In the genomic region with DNA sequence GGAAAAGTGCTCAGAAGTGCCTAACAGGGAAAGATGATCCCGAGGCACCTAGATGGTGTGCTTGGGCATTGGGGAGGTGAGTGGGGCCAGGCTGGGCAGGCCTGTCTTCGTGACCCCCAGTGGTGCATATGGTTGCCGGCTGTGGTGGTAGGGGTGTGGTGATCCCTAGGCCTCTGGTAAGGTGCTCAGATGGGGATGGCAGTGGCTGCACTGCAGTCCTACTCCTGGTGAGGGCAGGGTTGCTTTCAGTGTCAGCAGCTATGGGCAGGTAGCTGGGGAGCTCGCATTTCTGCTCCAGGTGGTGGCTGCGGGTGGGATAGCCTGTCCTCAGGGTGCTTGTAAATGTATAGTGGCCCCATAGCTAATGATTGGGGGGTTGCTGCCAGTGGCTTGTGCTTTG, we compare ENCODE assay signal across 34 cellular contexts.
"Had no signal": no experiment of that assay in that cellular context is flagged by ENCODE, and none has a peak within 500 bp of the region (broad histone marks: within the 10 kb centered on the region; RNA-seq: fewer than 3 reads in every experiment).

No MANE protein-coding gene starts in this region.

- DNase-seq: activated CD4-positive, alpha-beta memory T cell treated with anti-CD3 and anti-CD28 coated beads for 36 hours; activated CD4-positive, alpha-beta T cell treated with anti-CD3 and anti-CD28 coated beads for 4 hours; activated CD4-positive, alpha-beta T cell treated with anti-CD3 and anti-CD28 coated beads, Interleukin-2, amount 10 ng/mL, durations not matched to agents 24 days and 14 days; activated CD4-positive, alpha-beta T cell treated with anti-CD3 and anti-CD28 coated beads, Interleukin-2, amount 50 U/mL, for 1 hour; activated CD4-positive, alpha-beta T cell treated with anti-CD3 and anti-CD28 coated beads, Interleukin-2, amount 50 U/mL, for 4 hours; activated CD4-positive, CD25-positive, alpha-beta regulatory T cell; activated CD8-positive, alpha-beta memory T cell treated with anti-CD3 and anti-CD28 coated beads, Interleukin-2, amount 50 U/mL, for 4 hours; activated CD8-positive, alpha-beta T cell treated with anti-CD3 and anti-CD28 coated beads for 36 hours; activated effector memory CD4-positive, alpha-beta T cell treated with anti-CD3 and anti-CD28 coated beads, Interleukin-2, amount 50 U/mL, for 16 hours; activated gamma-delta T cell treated with Interleukin-2 at 50 U/mL for 16 hours; activated naive CD4-positive, alpha-beta T cell; activated naive CD4-positive, alpha-beta T cell treated with anti-CD3 and anti-CD28 coated beads for 36 hours; activated naive CD4-positive, alpha-beta T cell treated with anti-CD3 and anti-CD28 coated beads, Interleukin-2, amount 50 U/mL, for 16 hours; activated naive CD8-positive, alpha-beta T cell treated with anti-CD3 and anti-CD28 coated beads for 36 hours; activated T-cell treated with anti-CD3 and anti-CD28 coated beads for 4 hours; activated T-cell treated with anti-CD3 and anti-CD28 coated beads, Interleukin-2, amount 50 U/mL, for 1 hour; activated T-cell treated with anti-CD3 and anti-CD28 coated beads, Interleukin-2, amount 50 U/mL, for 4 hours; activated T-cell treated with anti-CD3 and anti-CD28 coated beads, Interleukin-2, amount 50 U/mL, for 72 hours; adrenal gland; amniotic stem cell; aorta; body of pancreas; brain microvascular endothelial cell; central memory CD4-positive, alpha-beta T cell; T-helper 1 cell; T-helper 2 cell; T-helper 9 cell had no signal

- H3K4me3 ChIP-seq: adrenal gland, body of pancreas, breast epithelium had no signal

- H3K27ac ChIP-seq: adrenal gland, body of pancreas, brain microvascular endothelial cell, breast epithelium, VCaP had no signal

- FAIRE-seq: astrocyte, TTC549 had no signal

- H3K9me3 ChIP-seq: adrenal gland had no signal

- H3K4me1 ChIP-seq: adrenal gland, body of pancreas, breast epithelium had no signal

- H3K36me3 ChIP-seq: adrenal gland, brain microvascular endothelial cell, breast epithelium had no signal

- H3K27me3 ChIP-seq: adrenal gland, body of pancreas, brain microvascular endothelial cell, breast epithelium had no signal

- ATAC-seq: activated CD4-positive, CD25-positive, alpha-beta regulatory T cell treated with anti-CD3 and anti-CD28 coated beads, Interleukin-2, amount 50 U/mL, for 24 hours; activated CD8-positive, alpha-beta T cell treated with anti-CD3 and anti-CD28 coated beads for 36 hours; activated naive CD4-positive, alpha-beta T cell treated with anti-CD3 and anti-CD28 coated beads, Interleukin-2, amount 50 U/mL, for 72 hours; activated T-cell treated with anti-CD3 and anti-CD28 coated beads, Interleukin-2, amount 50 U/mL, for 4 hours; activated T-cell treated with anti-CD3 and anti-CD28 coated beads, Interleukin-2, amount 50 U/mL, for 72 hours; activated T-helper 17 cell treated with anti-CD3 and anti-CD28 coated beads, Interleukin-2, amount 50 U/mL, for 72 hours; body of pancreas had no signal
